Comparison of ENCODE assay signal across 21 cellular contexts in genomic region chr1:29633784-29634183, GRCh38.
A peak's percentile ranks its signal among the peaks of the same experiment; 100 is the strongest.
DNase-seq lines count a peak whose midpoint lies in the region; ATAC-seq, FAIRE-seq and TF ChIP-seq lines count a peak whose summit lies in the region.
"Had no signal": no experiment of that assay in that cellular context is flagged by ENCODE, and none has a peak within 500 bp of the region (broad histone marks: within the 10 kb centered on the region; RNA-seq: fewer than 3 reads in every experiment).

No MANE protein-coding gene starts in this region.

- no peaks in the 10 kb centered on the region for H3K9me3 Mint-ChIP-seq in osteocyte (ENCODE audit: unreplicated experiment)
- H3K9me3 Mint-ChIP-seq: activated naive CD4-positive, alpha-beta T cell treated with anti-CD3 and anti-CD28 coated beads, Interleukin-2, amount 50 U/mL, for 24 hours; activated T-cell treated with anti-CD3 and anti-CD28 coated beads, Interleukin-2, amount 50 U/mL, for 72 hours had no signal

- H3K36me3 Mint-ChIP-seq in osteocyte (ENCODE audit: unreplicated experiment): no peaks in the 10 kb centered on the region
- H3K36me3 Mint-ChIP-seq: activated naive CD4-positive, alpha-beta T cell treated with anti-CD3 and anti-CD28 coated beads, Interleukin-2, amount 50 U/mL, for 24 hours; CD4-positive, CD25-positive, alpha-beta regulatory T cell had no signal

- peaks cover 22% of the 10 kb centered on the region for H3K4me1 Mint-ChIP-seq in osteocyte (ENCODE audit: unreplicated experiment)
- H3K4me1 Mint-ChIP-seq: activated naive CD4-positive, alpha-beta T cell treated with anti-CD3 and anti-CD28 coated beads, Interleukin-2, amount 50 U/mL, for 24 hours; CD4-positive, CD25-positive, alpha-beta regulatory T cell; IgD-negative memory B cell had no signal

- peak; percentile 3 for DNase-seq in NCI-H446 treated with DMSO at 0.1 percent for 48 hours (lab: John Stamatoyannopoulos, UW)
- no peak for DNase-seq in NCI-H446 (lab: John Stamatoyannopoulos, UW)
- peak; percentile 22 for DNase-seq in NCI-H1105 (lab: John Stamatoyannopoulos, UW)
- peak; percentile 10 for DNase-seq in NOMO-1 treated with DMSO at 0.1 percent for 48 hours (lab: John Stamatoyannopoulos, UW; ENCODE audit: unreplicated experiment)
- peak; percentile 54 for DNase-seq in osteocyte (ENCODE audit: extremely low spot score, unreplicated experiment)
- no peak for DNase-seq in GM12891 (ENCODE audit: insufficient read length, low spot score)
- DNase-seq in AG08395 (ENCODE audit: low spot score): no peak
- DNase-seq: ACHN; activated T-cell treated with anti-CD3 and anti-CD28 coated beads, Interleukin-2, amount 50 U/mL, for 72 hours; CD4-positive, CD25-positive, alpha-beta regulatory T cell; effector memory CD4-positive, alpha-beta T cell; esophagus squamous epithelium; MM.1S; NCI-H510A; PC-9; stimulated activated CD4-positive, alpha-beta T cell treated with anti-CD3 and anti-CD28 coated beads, Interleukin-4, amount 100 ng/mL, for 24 hours; T-helper 9 cell; uterus had no signal

- FAIRE-seq in GM12891 (lab: Jason Lieb, UNC): no peak

- no peak overlapping the region for H3K27ac Mint-ChIP-seq in osteocyte (ENCODE audit: unreplicated experiment)
- H3K27ac Mint-ChIP-seq: activated naive CD4-positive, alpha-beta T cell treated with anti-CD3 and anti-CD28 coated beads, Interleukin-2, amount 50 U/mL, for 24 hours; activated T-cell treated with anti-CD3 and anti-CD28 coated beads, Interleukin-2, amount 50 U/mL, for 72 hours; CD4-positive, CD25-positive, alpha-beta regulatory T cell; IgD-negative memory B cell had no signal

- TF ChIP-seq POLR2A in GM12891 (IDR thresholded peaks at IDR 0.05; ENCODE audit: low read depth, low read length): no peak

- no peak for ATAC-seq in GM18868 (IDR thresholded peaks at IDR 0.05; ENCODE audit: unreplicated experiment)
- ATAC-seq: activated T-cell treated with anti-CD3 and anti-CD28 coated beads, Interleukin-2, amount 50 U/mL, for 72 hours had no signal

- no peak for TF ChIP-seq CTCF in osteocyte (IDR thresholded peaks at IDR 0.05)

- no peaks in the 10 kb centered on the region for H3K27me3 Mint-ChIP-seq in osteocyte (ENCODE audit: unreplicated experiment)
- H3K27me3 Mint-ChIP-seq: CD4-positive, CD25-positive, alpha-beta regulatory T cell had no signal

- H3K4me3 Mint-ChIP-seq in osteocyte (ENCODE audit: unreplicated experiment): no peak overlapping the region
- H3K4me3 Mint-ChIP-seq: activated naive CD4-positive, alpha-beta T cell treated with anti-CD3 and anti-CD28 coated beads, Interleukin-2, amount 50 U/mL, for 24 hours; activated T-cell treated with anti-CD3 and anti-CD28 coated beads, Interleukin-2, amount 50 U/mL, for 72 hours; CD4-positive, CD25-positive, alpha-beta regulatory T cell; IgD-negative memory B cell had no signal

TF ChIP-seq in GM12891, 5 proteins besides CTCF, POLR2A, EP300 and RAD21:
- TF ChIP-seq SPI1 (IDR thresholded peaks at IDR 0.05; ENCODE audit: low read depth, low read length) (no peak), POU2F2 (IDR thresholded peaks at IDR 0.05; ENCODE audit: low read depth, low read length) (no peak), TAF1 (IDR thresholded peaks at IDR 0.05; ENCODE audit: low read depth, low read length) (no peak), POLR2AphosphoS5 (IDR thresholded peaks at IDR 0.05; ENCODE audit: low read depth, low read length) (no peak), PAX5 (IDR thresholded peaks at IDR 0.05; ENCODE audit: insufficient read depth, low read length, severe bottlenecking) (no peak)
TF ChIP-seq in GM12891: peak in this region for 0.

Comparison
In these comparisons a context has a peak if more than half of its experiments do, and no peak if none do; other contexts are left out.
1. DNase-seq: peak in NCI-H446 treated with DMSO at 0.1 percent for 48 hours (single experiment), NCI-H1105 (single experiment), NOMO-1 treated with DMSO at 0.1 percent for 48 hours (single experiment) and osteocyte (single experiment); none in NCI-H446 (0 of 2), GM12891 (single experiment) and AG08395 (single experiment).